Comparison of ENCODE assay signal across 13 cellular contexts in the genomic region with DNA sequence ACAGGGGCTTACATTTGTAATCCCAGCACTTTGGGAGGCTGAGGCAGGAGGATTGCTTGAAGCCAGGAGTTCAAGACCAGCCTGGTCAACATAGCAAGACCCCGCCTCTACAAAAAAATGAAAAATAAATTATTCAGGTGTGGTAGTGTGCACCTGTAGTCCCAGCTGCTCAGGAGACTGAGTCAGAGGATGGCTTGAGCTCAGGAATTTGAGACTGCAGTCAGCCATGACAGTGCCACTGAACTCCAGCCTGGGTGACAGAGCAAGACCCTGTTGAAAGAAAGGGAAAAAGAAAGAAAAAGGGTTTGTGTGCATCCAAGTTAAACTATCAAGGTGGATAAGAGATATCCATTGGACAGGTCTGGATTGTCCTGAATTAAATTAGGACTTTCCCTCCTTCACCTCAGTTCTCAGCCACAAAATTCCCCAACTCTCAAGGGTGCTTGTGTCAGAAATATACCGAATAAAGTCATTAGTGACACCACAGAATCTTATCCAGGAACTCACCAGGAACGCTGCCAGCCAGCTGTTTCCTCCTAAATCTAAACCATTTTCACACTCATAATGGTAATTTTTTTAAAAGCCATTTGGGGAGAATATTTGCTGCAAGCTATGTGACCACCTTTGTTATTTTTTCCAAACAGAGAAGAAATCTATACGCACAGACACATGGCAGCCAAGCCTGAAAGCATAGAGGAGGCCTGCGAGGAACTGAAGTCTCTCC.
"Had no signal": no experiment of that assay in that cellular context is flagged by ENCODE, and none has a peak within 500 bp of the region (broad histone marks: within the 10 kb centered on the region; RNA-seq: fewer than 3 reads in every experiment).

No MANE protein-coding gene starts in this region.

- H3K27ac Mint-ChIP-seq: activated CD4-positive, alpha-beta T cell treated with anti-CD3 and anti-CD28 coated beads, Interleukin-2, amount 10 ng/mL, durations not matched to agents 24 days and 14 days; activated naive CD8-positive, alpha-beta T cell treated with anti-CD3 and anti-CD28 coated beads, Interleukin-2, amount 10 ng/mL, durations not matched to agents 7 days and 5 days; activated T-helper 1 cell treated with anti-CD3 and anti-CD28 coated beads, Interleukin-12 subunit alpha, Interleukin-12 subunit beta, Interleukin-2, Interleukin-4 antibody, amounts not matched to agents 30 ng/mL and 10 ng/mL and 1 ng/mL, durations not matched to agents 14 hours and 24 hours and 36 hours; dendritic cell treated with granulocyte-macrophage colony-stimulating factor and Interleukin-4, amounts not matched to agents 40 ng/mL and 50 ng/mL, for 4 days; endodermal cell; stimulated activated naive CD8-positive, alpha-beta T cell treated with anti-CD3 and anti-CD28 coated beads, Interleukin-15, Interleukin-2, amounts not matched to agents 100 ng/mL and 50 ng/mL, for 24 hours; T-helper 2 cell treated with Interferon-gamma antibody and Interleukin-4, amounts not matched to agents 5 μg/mL and 100 μg/mL, for 36 hours had no signal

- H3K9me3 ChIP-seq: testis had no signal

- H3K4me3 Mint-ChIP-seq: activated CD4-positive, alpha-beta T cell treated with anti-CD3 and anti-CD28 coated beads, Interleukin-2, amount 10 ng/mL, durations not matched to agents 24 days and 14 days; activated naive CD8-positive, alpha-beta T cell treated with anti-CD3 and anti-CD28 coated beads, Interleukin-2, amount 10 ng/mL, durations not matched to agents 7 days and 5 days; activated T-helper 1 cell treated with anti-CD3 and anti-CD28 coated beads, Interleukin-12 subunit alpha, Interleukin-12 subunit beta, Interleukin-2, Interleukin-4 antibody, amounts not matched to agents 30 ng/mL and 10 ng/mL and 1 ng/mL, durations not matched to agents 14 hours and 24 hours and 36 hours; dendritic cell treated with granulocyte-macrophage colony-stimulating factor and Interleukin-4, amounts not matched to agents 40 ng/mL and 50 ng/mL, for 4 days; endodermal cell; stimulated activated naive CD8-positive, alpha-beta T cell treated with anti-CD3 and anti-CD28 coated beads, Interleukin-15, Interleukin-2, amounts not matched to agents 100 ng/mL and 50 ng/mL, for 24 hours; T-helper 2 cell treated with Interferon-gamma antibody and Interleukin-4, amounts not matched to agents 5 μg/mL and 100 μg/mL, for 36 hours had no signal

- H3K27ac ChIP-seq: hepatocyte, testis had no signal

- DNase-seq: activated CD4-positive, alpha-beta T cell treated with anti-CD3 and anti-CD28 coated beads, Interleukin-2, amount 10 ng/mL, durations not matched to agents 24 days and 14 days; activated CD4-positive, CD25-positive, alpha-beta regulatory T cell; activated naive CD4-positive, alpha-beta T cell; activated naive CD8-positive, alpha-beta T cell treated with anti-CD3 and anti-CD28 coated beads, Interleukin-2, amount 10 ng/mL, durations not matched to agents 7 days and 5 days; cerebellar nuclear complex; endodermal cell; small intestine; testis had no signal

- H3K4me3 ChIP-seq: hepatocyte, testis had no signal

- H3K4me1 ChIP-seq: testis had no signal

- H3K9me3 Mint-ChIP-seq: dendritic cell treated with granulocyte-macrophage colony-stimulating factor and Interleukin-4, amounts not matched to agents 40 ng/mL and 50 ng/mL, for 4 days; endodermal cell had no signal

- H3K27me3 ChIP-seq: hepatocyte had no signal
